9 cellular contexts compared by ENCODE assay signal in genomic region chr1:153921803-153922075, GRCh38.
A peak's percentile ranks its signal among the peaks of the same experiment; 100 is the strongest.
DNase-seq lines count a peak whose midpoint lies in the region; ATAC-seq, FAIRE-seq and TF ChIP-seq lines count a peak whose summit lies in the region.
"Had no signal": no experiment of that assay in that cellular context is flagged by ENCODE, and none has a peak within 500 bp of the region (broad histone marks: within the 10 kb centered on the region; RNA-seq: fewer than 3 reads in every experiment).

No MANE protein-coding gene starts in this region.

- H3K9me3 ChIP-seq in NT2/D1 (ENCODE audit: insufficient read depth, low read length) = no peaks in the 10 kb centered on the region

- ATAC-seq in GM19463 (IDR thresholded peaks at IDR 0.05; ENCODE audit: unreplicated experiment) = no peak

- no peak for FAIRE-seq in urothelium cell line (lab: Jason Lieb, UNC)
- FAIRE-seq: TTC549 had no signal

- H3K4me3 ChIP-seq in GM12864 (ENCODE audit: low read depth, low read length) (peak overlapping the region; percentile 70), NT2/D1 (ENCODE audit: insufficient read length, low read depth) (peak overlapping the region; percentile 81)

- H3K27ac ChIP-seq in cingulate gyrus (ENCODE audit: low read depth, low read length) = peak overlapping the region; percentile 75

- H3K9ac ChIP-seq in NT2/D1 (ENCODE audit: insufficient read length, low read depth) = peak overlapping the region; percentile 94

- H3K36me3 ChIP-seq in NT2/D1 (ENCODE audit: insufficient read depth, insufficient read length, low read length) = peaks cover 22% of the 10 kb centered on the region

- H3K4me1 ChIP-seq in NT2/D1 (ENCODE audit: insufficient read depth, insufficient read length) = peaks cover 4% of the 10 kb centered on the region

- no peaks in the 10 kb centered on the region for H3K27me3 ChIP-seq in NT2/D1 (ENCODE audit: insufficient read depth, insufficient read length)

- TF ChIP-seq CTCF in GM12864 (IDR thresholded peaks at IDR 0.05; ENCODE audit: low read depth, low read length, missing control alignments) = no peak

- DNase-seq in GM12864 (ENCODE audit: low read depth) (no peak), NT2/D1 (ENCODE audit: low read depth, low spot score) (no peak), midbrain (lab: John Stamatoyannopoulos, UW) (peak; percentile 12), urothelium cell line (ENCODE audit: low spot score) (no peak), NCI-H1092 treated with DMSO at 0.1 percent for 48 hours (lab: John Stamatoyannopoulos, UW) (no peak)
- DNase-seq in NK-92 treated with Interleukin-12 subunit alpha and Interleukin-12 subunit beta, amount 100 ng/mL, for 24 hours (lab: John Stamatoyannopoulos, UW) = no peak
